ENCODE assay signal across 14 cellular contexts in the genomic region with DNA sequence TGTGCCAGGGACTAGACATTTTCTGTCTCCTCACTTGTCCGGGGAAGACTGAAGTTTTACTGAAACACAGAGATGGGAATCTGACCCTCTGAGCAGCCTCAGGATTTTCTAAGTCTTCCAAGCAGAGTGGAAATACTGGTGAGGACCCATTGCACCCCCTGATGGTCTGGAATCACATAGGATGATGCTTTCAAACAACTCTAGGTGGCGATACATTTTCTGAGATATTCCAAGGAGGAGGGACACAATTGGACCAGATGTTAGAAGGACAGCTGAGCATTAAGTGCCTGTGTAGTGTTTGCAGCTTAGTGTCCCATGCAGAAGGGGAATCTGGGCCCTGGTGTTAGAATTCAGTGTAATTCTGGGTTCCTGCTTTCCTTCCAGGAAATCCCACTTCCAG. TPM values are rescaled to one million over a fixed set of nuclear protein-coding genes. Genes with fewer than 3 reads are reported as not detected.
DNase-seq lines count a peak whose midpoint lies in the region; ATAC-seq and TF ChIP-seq lines count a peak whose summit lies in the region.
"Not testable (repeated sequence)": the region's sequence is repeated elsewhere in the genome, so short reads cannot be mapped to it uniquely, and the experiment has no call there.
"Had no signal": no experiment of that assay in that cellular context is flagged by ENCODE, and none has a peak within 500 bp of the region (broad histone marks: within the 10 kb centered on the region; RNA-seq: fewer than 3 reads in every experiment).

No MANE protein-coding gene starts in this region.

- TF ChIP-seq CTCF in A673 (conservative IDR thresholded peaks at IDR 0.05; ENCODE audit: low read depth, low read length); choroid plexus epithelial cell (conservative IDR thresholded peaks at IDR 0.05; ENCODE audit: low read depth, low read length): not testable (repeated sequence)
- TF ChIP-seq CTCF in IMR-90 (conservative IDR thresholded peaks at IDR 0.05; ENCODE audit: low read depth, low read length) (0 out of 2 replicates have a peak, but pooled peaks have one; percentile 11), SK-N-SH (IDR thresholded peaks at IDR 0.05) (peak; percentile 23; the same call in 1 of the 2 replicates), foreskin keratinocyte (conservative IDR thresholded peaks at IDR 0.05) (peak; percentile 33)

- not testable (repeated sequence) for H4K20me1 ChIP-seq in IMR-90 (ENCODE audit: insufficient read depth, low read length); SK-N-SH (ENCODE audit: insufficient read depth)

- ATAC-seq in IMR-90 (ENCODE audit: low read depth); foreskin keratinocyte: not testable (repeated sequence)

- H2BK120ac ChIP-seq in IMR-90 (ENCODE audit: low read depth, low read length) = not testable (repeated sequence)

- H2AK5ac ChIP-seq in IMR-90 (ENCODE audit: low read depth, low read length) = not testable (repeated sequence)

- H3K4me2 ChIP-seq in IMR-90 (ENCODE audit: low read depth, low read length); SK-N-SH: not testable (repeated sequence)

- not testable (repeated sequence) for H3K9me2 ChIP-seq in SK-N-SH

- TF ChIP-seq EP300 in SK-N-SH (IDR thresholded peaks at IDR 0.05; ENCODE audit: borderline replicate concordance in 1 of 2, low read depth in 1 of 2, low read length in 1 of 2) = not testable (repeated sequence)

- not testable (repeated sequence) for H3K14ac ChIP-seq in IMR-90 (replicated peaks; ENCODE audit: low read depth, low read length)

- H2BK15ac ChIP-seq in IMR-90 (ENCODE audit: low read depth, low read length) = not testable (repeated sequence)

- H4K8ac ChIP-seq in IMR-90 (ENCODE audit: low read depth in 2 of 2, low read length in 2 of 2) = not testable (repeated sequence)

- not testable (repeated sequence) for H3K4me3 ChIP-seq in A673 (ENCODE audit: low read depth, low read length, poor library complexity, severe bottlenecking); IMR-90 (ENCODE audit: insufficient read depth, low read depth, low read length); SK-N-SH (ENCODE audit: low read depth in 2 of 2, low read length in 1 of 2); choroid plexus epithelial cell (ENCODE audit: low read depth, low read length)

- not testable (repeated sequence) for H3F3A ChIP-seq in SK-N-SH (replicated peaks; ENCODE audit: insufficient read depth)

- H3K23ac ChIP-seq in IMR-90 (ENCODE audit: low read depth, low read length) = not testable (repeated sequence)

- not testable (repeated sequence) for H3K9ac ChIP-seq in IMR-90 (ENCODE audit: low read depth, low read length); SK-N-SH

- H2AK9ac ChIP-seq in IMR-90 (replicated peaks; ENCODE audit: low read depth, low read length, poor library complexity) = not testable (repeated sequence)

- POLR2A ChIA-PET in A673 (lab: Charles Lee; ENCODE audit: low non-redundant PET); IMR-90 (lab: Charles Lee; ENCODE audit: unreplicated experiment); SK-N-SH (lab: Yijun Ruan, JAX): not testable (repeated sequence)

- dilution Hi-C loops in IMR-90 (cut with HindIII; ENCODE audit: low sequenced_read_pairs, unreplicated experiment) = not testable (repeated sequence)

- H3K18ac ChIP-seq in IMR-90 (ENCODE audit: low read depth, low read length) = not testable (repeated sequence)

- not testable (repeated sequence) for TF ChIP-seq POLR2A in IMR-90 (IDR thresholded peaks at IDR 0.05; ENCODE audit: low read depth, low read length)

- not testable (repeated sequence) for H3K9me1 ChIP-seq in IMR-90 (ENCODE audit: insufficient read depth, low read length)

- not testable (repeated sequence) for H3K4ac ChIP-seq in IMR-90 (ENCODE audit: low read depth, low read length)

- 100% methylated on average over 1 of the region's 2 CpGs; no CpG with 5 or more reads in 1 of the 2 experiments for WGBS in IMR-90 (ENCODE audit: extremely low coverage in 2 of 2, insufficient read length in 1 of 2), 2 experiments
- WGBS in SK-N-SH (ENCODE audit: low lambda C conversion rate) = 63% methylated on average over 2 of the region's 2 CpGs

- in situ Hi-C loops in IMR-90 (cut with MboI; ENCODE audit: low sequenced_read_pairs) = not testable (repeated sequence)

- not testable (repeated sequence) for H3K9me3 ChIP-seq in A673 (ENCODE audit: low read depth, low read length, poor library complexity, severe bottlenecking); IMR-90 (ENCODE audit: control insufficient read depth, insufficient read depth, low read length); SK-N-SH

- H2BK5ac ChIP-seq in IMR-90 (ENCODE audit: low read depth, low read length, poor library complexity, severe bottlenecking) = not testable (repeated sequence)

- H4K5ac ChIP-seq in IMR-90 (ENCODE audit: low read depth, low read length) = not testable (repeated sequence)

- not testable (repeated sequence) for H3K56ac ChIP-seq in IMR-90 (ENCODE audit: extremely low read depth, insufficient read depth, low read length)

- not testable (repeated sequence) for BruUV-seq in A673 (replicated peaks; lab: Mats Ljungman, UMichigan); IMR-90 (replicated peaks; lab: Mats Ljungman, UMichigan)

- CTCF ChIA-PET in A673 (lab: Charles Lee); IMR-90 (lab: Yijun Ruan, JAX); SK-N-SH (lab: Yijun Ruan, JAX): not testable (repeated sequence)

- TF ChIP-seq RAD21 in IMR-90 (IDR thresholded peaks at IDR 0.05; ENCODE audit: low read length); SK-N-SH (IDR thresholded peaks at IDR 0.05; ENCODE audit: low read length): not testable (repeated sequence)

- not testable (repeated sequence) for H2BK20ac ChIP-seq in IMR-90 (ENCODE audit: low read depth, low read length)

- not testable (repeated sequence) for H3K36me3 ChIP-seq in A673 (ENCODE audit: insufficient read depth, low read length, poor library complexity, severe bottlenecking); IMR-90 (ENCODE audit: control insufficient read depth, insufficient read depth, low read length); SK-N-SH (replicated peaks in 1 of 2; ENCODE audit: control insufficient read depth in 1 of 2, insufficient read depth in 2 of 2, low read length in 1 of 2)

- H3K27ac ChIP-seq in A673 (ENCODE audit: low read depth, low read length, poor library complexity, severe bottlenecking); IMR-90 (ENCODE audit: insufficient read depth, low read length); SK-N-SH (ENCODE audit: low read depth in 2 of 2, low read length in 1 of 2); foreskin keratinocyte: not testable (repeated sequence)

- H3K27me3 ChIP-seq in A673 (replicated peaks; ENCODE audit: insufficient read depth, low read depth, low read length, poor library complexity); IMR-90 (ENCODE audit: control insufficient read depth, insufficient read depth, low read length); SK-N-SH (ENCODE audit: insufficient read depth); foreskin keratinocyte: not testable (repeated sequence)

- not testable (repeated sequence) for H3K79me2 ChIP-seq in SK-N-SH (ENCODE audit: insufficient read depth)

- intact Hi-C loops in A673 (cut with micrococcal nuclease; ENCODE audit: unreplicated experiment); IMR-90 (cut with micrococcal nuclease): not testable (repeated sequence)

- not testable (repeated sequence) for H4K91ac ChIP-seq in IMR-90 (ENCODE audit: insufficient read depth, low read depth, low read length)

- DNase-seq in A673 (ENCODE audit: low spot score) (peak; percentile 25), ELR (ENCODE audit: low read depth) (peak; percentile 9), HCEC 1CT (peak; percentile 4), NCI-H524 (lab: John Stamatoyannopoulos, UW) (peak; percentile 3 to 59), choroid plexus epithelial cell (ENCODE audit: low read depth) (peak; percentile 3)
- DNase-seq in IMR-90, SK-N-SH, foreskin keratinocyte: not testable (repeated sequence)

- not testable (repeated sequence) for H3K4me1 ChIP-seq in A673 (ENCODE audit: insufficient read depth, low read length, poor library complexity, severe bottlenecking); IMR-90 (ENCODE audit: control insufficient read depth, insufficient read depth, low read length); SK-N-SH (ENCODE audit: control insufficient read depth in 1 of 2, insufficient read depth in 2 of 2, low read depth in 1 of 2, low read length in 1 of 2); foreskin keratinocyte

- H2AFZ ChIP-seq in IMR-90 (replicated peaks; ENCODE audit: low read length, poor library complexity); SK-N-SH (ENCODE audit: low read depth): not testable (repeated sequence)

- not testable (repeated sequence) for H3K79me1 ChIP-seq in IMR-90 (ENCODE audit: low read depth in 1 of 2, low read length in 2 of 2)

RNA-seq across cellular contexts. Expression of a gene that starts 31.3 kb away (rescaled TPM):
- total RNA-seq in A673 (2021) (not detected in 2 replicates), IMR-90 (2012; rRNA removed) (not detected in 2 replicates), foreskin keratinocyte (not detected in 2 replicates)
- polyA plus RNA-seq in IMR-90 (2012; rRNA removed) (not detected in 2 replicates), SK-N-SH (2012; rRNA removed) (not detected in 2 replicates), foreskin keratinocyte (not detected in 2 replicates)
- not detected in 2 replicates for polyA plus RNA-seq in IMR-90 (2012; cell fraction: cytosol; rRNA removed)
- not detected in 2 replicates for polyA plus RNA-seq in IMR-90 (2012; cell fraction: nucleus; rRNA removed; ENCODE audit: low replicate concordance)
- polyA plus RNA-seq in SK-N-SH (2012; cell fraction: cytosol; rRNA removed) = not detected in 2 replicates
- 0.04 TPM in 1 of 2 replicates, not detected in the other for polyA plus RNA-seq in SK-N-SH (2012; cell fraction: nucleus; rRNA removed)
- total RNA-seq: Calu3; CD8-positive, alpha-beta T cell; H7 had no signal
- polyA plus RNA-seq: A549, AG04450, IgD-negative memory B cell had no signal

RNA-seq across cellular contexts. Expression of a gene that starts 39.3 kb away (rescaled TPM):
- total RNA-seq in A673 (2021) (not detected in 2 replicates), IMR-90 (2012; rRNA removed) (under 0.01 TPM in 1 of 2 replicates, not detected in the other), foreskin keratinocyte (0.28 and 0.41 TPM in 2 replicates)
- polyA plus RNA-seq in IMR-90 (2012; rRNA removed) (0.09 and 0.11 TPM in 2 replicates), SK-N-SH (2012; rRNA removed) (not detected in 2 replicates), foreskin keratinocyte (0.28 and 0.50 TPM in 2 replicates)
- polyA plus RNA-seq in IMR-90 (2012; cell fraction: cytosol; rRNA removed) = 0.09 and 0.10 TPM in 2 replicates
- 0.28 and 0.30 TPM in 2 replicates for polyA plus RNA-seq in IMR-90 (2012; cell fraction: nucleus; rRNA removed; ENCODE audit: low replicate concordance)
- polyA plus RNA-seq in SK-N-SH (2012; cell fraction: cytosol; rRNA removed) = not detected in 2 replicates
- polyA plus RNA-seq in SK-N-SH (2012; cell fraction: nucleus; rRNA removed) = 0.02 and 0.04 TPM in 2 replicates
- polyA plus RNA-seq: IgD-negative memory B cell had no signal
